8 cellular contexts compared by ENCODE assay signal in the genomic region with DNA sequence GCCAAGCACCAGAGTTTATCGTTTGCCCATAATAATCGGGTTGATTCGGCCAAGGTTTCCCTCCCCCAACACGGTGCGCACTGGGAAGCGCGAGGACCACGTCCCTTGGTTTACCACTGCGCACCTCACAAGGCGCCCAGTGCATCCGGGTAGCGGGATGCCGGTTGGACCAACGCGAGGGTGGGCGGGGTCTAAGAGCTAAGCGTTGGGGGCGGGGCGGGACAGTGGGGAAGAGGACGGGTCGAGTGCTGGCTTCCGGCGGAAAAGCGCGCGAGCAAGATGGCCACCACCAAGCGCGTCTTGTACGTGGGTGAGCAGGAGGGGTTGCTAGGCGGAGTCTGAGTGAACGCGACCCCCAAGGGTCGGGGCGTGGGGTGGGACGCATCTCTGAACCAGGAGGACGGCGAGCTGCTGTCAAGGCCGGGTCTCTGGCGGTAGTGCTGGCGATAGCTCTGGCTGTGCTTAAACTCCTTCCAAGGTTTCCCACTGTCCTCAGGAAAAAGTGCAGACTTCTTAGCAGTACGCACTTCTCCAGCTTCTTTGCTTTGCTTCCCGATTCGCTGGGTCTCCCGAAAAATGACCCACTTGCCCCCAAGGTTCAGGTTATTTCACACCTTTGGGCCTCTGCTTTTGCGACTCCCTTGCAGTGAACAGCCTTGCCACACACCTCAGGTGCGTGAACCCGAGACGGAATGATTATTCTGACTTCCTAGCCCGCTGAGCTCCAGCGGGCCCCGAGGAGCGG. TPM values are rescaled to one million over a fixed set of nuclear protein-coding genes. Genes with fewer than 3 reads are reported as not detected.
DNase-seq lines count a peak whose midpoint lies in the region; ATAC-seq and TF ChIP-seq lines count a peak whose summit lies in the region.

PPIE (plus strand) TSS at position 261 of the 745 bp plus-strand sequence; CDS start at position 280, 19 bp downstream.

- H3K27me3 ChIP-seq in CD8-positive, alpha-beta memory T cell (ENCODE audit: insufficient read depth, low read length, poor library complexity, severe bottlenecking): peaks cover 4% of the 10 kb centered on the region
- no peaks in the 10 kb centered on the region for H3K27me3 ChIP-seq in mucosa of rectum (ENCODE audit: control insufficient read depth in 2 of 2, insufficient read depth in 2 of 2, low read length in 2 of 2)

- H3K36me3 ChIP-seq in CD8-positive, alpha-beta memory T cell (ENCODE audit: insufficient read depth, low read length): peaks cover 31% of the 10 kb centered on the region
- peaks cover 17 to 29% of the 10 kb centered on the region in 2 donors for H3K36me3 ChIP-seq in mucosa of rectum (ENCODE audit: control insufficient read depth in 2 of 2, insufficient read depth in 2 of 2, low read length in 2 of 2)

- peak within 1 kb of the TSS; percentile 84 for H3K4me3 ChIP-seq in CD8-positive, alpha-beta memory T cell (ENCODE audit: low read length)
- H3K4me3 ChIP-seq in Jurkat, Clone E6-1 (ENCODE audit: low read length): peak within 1 kb of the TSS; percentile 99
- peak within 1 kb of the TSS; percentile 93 to 99 for H3K4me3 ChIP-seq in mucosa of rectum (ENCODE audit: low read length in 2 of 2)

- CTCF ChIA-PET in CD8-positive, alpha-beta memory T cell (lab: Charles Lee): interaction anchor here (0.6 to 1.8 kb wide), 3 partner anchors 60 to 449 kb away, joined by 3 to 4 read pairs (median 4); partner anchors contain the start of gene MYCL

- peak within 1 kb of the TSS; percentile 79 for H3K27ac ChIP-seq in CD8-positive, alpha-beta memory T cell (ENCODE audit: low read depth, low read length)
- H3K27ac ChIP-seq in mucosa of rectum (ENCODE audit: low read depth in 2 of 2, low read length in 2 of 2): peak within 1 kb of the TSS; percentile 42 to 61

- peak; percentile 79 to 94 (median 85) for DNase-seq in CD8-positive, alpha-beta memory T cell
- peak; percentile 94 for DNase-seq in Jurkat, Clone E6-1 (ENCODE audit: low read depth, low spot score)
- peak; percentile 91 for DNase-seq in activated T-cell treated with anti-CD3 and anti-CD28 coated beads, Interleukin-2, amount 50 U/mL, for 1 hour
- peak; percentile 95 for DNase-seq in erythroblast (lab: John Stamatoyannopoulos, UW)
- peak; percentile 93 to 96 for DNase-seq in stimulated activated CD8-positive, alpha-beta memory T cell treated with anti-CD3 and anti-CD28 coated beads, Interleukin-4, amount 100 ng/mL, for 4 hours (ENCODE audit: low read depth in 2 of 2, low spot score in 1 of 2)

- peaks cover 31 to 45% (median 37%) of the 10 kb centered on the region in 3 donors for H3K4me1 Mint-ChIP-seq in CD8-positive, alpha-beta memory T cell

- H3K36me3 Mint-ChIP-seq in CD8-positive, alpha-beta memory T cell: peaks cover 8 to 47% (median 15%) of the 10 kb centered on the region in 3 donors

- peak within 1 kb of the TSS; percentile 82 to 86 for H3K9ac ChIP-seq in mucosa of rectum (ENCODE audit: low read depth in 1 of 2, low read length in 2 of 2)

- peaks cover 25% of the 10 kb centered on the region for H3K4me1 ChIP-seq in CD8-positive, alpha-beta memory T cell (ENCODE audit: insufficient read depth, low read length)
- H3K4me1 ChIP-seq in mucosa of rectum (ENCODE audit: control insufficient read depth in 2 of 2, insufficient read depth in 2 of 2, low read length in 2 of 2): peaks cover 6 to 8% of the 10 kb centered on the region in 2 donors

- no peaks in the 10 kb centered on the region for H3K9me3 ChIP-seq in CD8-positive, alpha-beta memory T cell (ENCODE audit: low read length)
- no peaks in the 10 kb centered on the region for H3K9me3 ChIP-seq in mucosa of rectum (ENCODE audit: control insufficient read depth in 2 of 2, low read length in 2 of 2)

- TF ChIP-seq POLR2A in erythroblast (IDR thresholded peaks at IDR 0.05; ENCODE audit: low read length): peak; percentile 68

- H3K27me3 Mint-ChIP-seq in CD8-positive, alpha-beta memory T cell: peaks cover 11 to 20% of the 10 kb centered on the region in 2 donors

- peak within 1 kb of the TSS; percentile 97 to 99 (median 97) for H3K4me3 Mint-ChIP-seq in CD8-positive, alpha-beta memory T cell

- ATAC-seq in GM21515 (IDR thresholded peaks at IDR 0.05; ENCODE audit: unreplicated experiment): peak; percentile 84

- POLR2A ChIA-PET in CD8-positive, alpha-beta memory T cell (lab: Charles Lee): interaction anchor here (0.6 to 1.8 kb wide), 8 partner anchors 16 to 741 kb away, joined by 3 to 10 read pairs (median 4); partner anchors contain the start of genes CAP1 and HPCAL4

- H3K27ac Mint-ChIP-seq in CD8-positive, alpha-beta memory T cell: peak within 1 kb of the TSS; percentile 83 to 98 (median 97)

- no peaks in the 10 kb centered on the region for H3K9me3 Mint-ChIP-seq in CD8-positive, alpha-beta memory T cell

TF ChIP-seq in PFSK-1, 5 proteins besides CTCF, POLR2A, EP300 and RAD21:
- TF ChIP-seq TAF1 (IDR thresholded peaks at IDR 0.05; ENCODE audit: borderline replicate concordance, insufficient read depth, low read length) (no peak), REST (IDR thresholded peaks at IDR 0.05; ENCODE audit: insufficient read depth in 1 of 2, low read depth in 2 of 2, low read length in 2 of 2) (no peak), FOXP2 (optimal IDR thresholded peaks at IDR 0.05; ENCODE audit: borderline replicate concordance, extremely low read depth, extremely low read length, insufficient read depth) (peak; percentile 15), POLR2AphosphoS5 (IDR thresholded peaks at IDR 0.05; ENCODE audit: low read depth, low read length) (peak; percentile 88), SIN3A (IDR thresholded peaks at IDR 0.05; ENCODE audit: borderline replicate concordance, insufficient read depth, low read length) (no peak)
TF ChIP-seq in PFSK-1: peak in this region for 2.

RNA-seq across cellular contexts. Expression of gene PPIE, which starts in this region (rescaled TPM):
- 10 to 100 TPM; 61.2 to 65.2 TPM for total RNA-seq in CD8-positive, alpha-beta memory T cell
- 78.3 TPM for polyA plus RNA-seq in CD8-positive, alpha-beta memory T cell
- 73.2 TPM for polyA plus RNA-seq in Jurkat, Clone E6-1 (2012; ENCODE audit: insufficient read depth, insufficient read length)
- 64.1 TPM for polyA plus RNA-seq in PFSK-1 (2012; ENCODE audit: insufficient read length, low read depth)

Comparison
In these comparisons a context has a peak if more than half of its experiments do, and no peak if none do; other contexts are left out.
1. Peak in every context shown above with its lines: DNase-seq, ATAC-seq, H3K4me3 ChIP-seq and H3K27ac ChIP-seq.